28 cellular contexts compared by ENCODE assay signal in genomic region chr3:70870576-70870975, GRCh38.
"Had no signal": no experiment of that assay in that cellular context is flagged by ENCODE, and none has a peak within 500 bp of the region (broad histone marks: within the 10 kb centered on the region; RNA-seq: fewer than 3 reads in every experiment).

No MANE protein-coding gene starts in this region.

- H3K4me1 ChIP-seq: colonic mucosa, esophagus squamous epithelium, foreskin keratinocyte, gastrocnemius medialis, heart left ventricle, heart right ventricle had no signal

- ATAC-seq: effector memory CD8-positive, alpha-beta T cell; esophagus mucosa; foreskin keratinocyte; gastrocnemius medialis; gastroesophageal sphincter; heart left ventricle; heart right ventricle had no signal

- H3K27ac ChIP-seq: colonic mucosa, coronary artery, dorsolateral prefrontal cortex, epithelial cell of prostate, esophagus muscularis mucosa, esophagus squamous epithelium, foreskin keratinocyte, gastrocnemius medialis, gastroesophageal sphincter, heart left ventricle, heart right ventricle had no signal

- H3K36me3 ChIP-seq: colonic mucosa, esophagus muscularis mucosa, esophagus squamous epithelium, gastrocnemius medialis, gastroesophageal sphincter, heart left ventricle, heart right ventricle had no signal

- FAIRE-seq: colon, endometrium, endothelial cell of umbilical vein, frontal cortex had no signal

- H3K27me3 ChIP-seq: colonic mucosa, esophagus muscularis mucosa, esophagus squamous epithelium, gastrocnemius medialis, gastroesophageal sphincter, heart left ventricle, heart right ventricle had no signal

- H3K9me3 ChIP-seq: colonic mucosa, gastrocnemius medialis, gastroesophageal sphincter had no signal

- H3K4me3 ChIP-seq: colonic mucosa, coronary artery, dorsolateral prefrontal cortex, esophagus muscularis mucosa, esophagus squamous epithelium, gastrocnemius medialis, gastroesophageal sphincter, heart left ventricle, heart right ventricle had no signal

- DNase-seq: colonic mucosa; cortex of kidney; dermis blood vessel endothelial cell; dorsolateral prefrontal cortex; effector CD4-positive, alpha-beta T cell; effector CD8-positive, alpha-beta T cell; effector memory CD4-positive, alpha-beta T cell; effector memory CD8-positive, alpha-beta T cell; endodermal cell; erythroblast; esophagus squamous epithelium; foreskin fibroblast; foreskin keratinocyte; foreskin melanocyte; gastrocnemius medialis; glutamatergic neuron; head of caudate nucleus; heart left ventricle; heart right ventricle had no signal
